1 cellular context compared by ENCODE assay signal in genomic region chr16:17026600-17027242, GRCh38.
TF ChIP-seq lines count a peak whose summit lies in the region.

No MANE protein-coding gene starts in this region.

TF ChIP-seq in GM12878, 131 proteins besides CTCF, POLR2A, EP300 and RAD21 (continued from another document):
- peak; percentile 72; the same call in 1 of the 2 replicates for TF ChIP-seq RELB (IDR thresholded peaks at IDR 0.05; ENCODE audit: low read depth)
- TF ChIP-seq NR2C1 (IDR thresholded peaks at IDR 0.05) = no peak
- TF ChIP-seq ETV6 (conservative IDR thresholded peaks at IDR 0.05 in 1 of 2, IDR thresholded peaks at IDR 0.05 in 1 of 2; ENCODE audit: borderline replicate concordance in 1 of 2, low read depth in 1 of 2) = peak in 1 of 2 experiments; percentile 81; a peak in 1 of 4 replicates
- peak; percentile 86 for TF ChIP-seq POU2F2 (IDR thresholded peaks at IDR 0.05; ENCODE audit: borderline replicate concordance, low read depth, low read length)
- TF ChIP-seq ZBTB11 (CRISPR knock-in tag; IDR thresholded peaks at IDR 0.05) = no peak
- TF ChIP-seq PML (IDR thresholded peaks at IDR 0.05; ENCODE audit: low read length) = peak; percentile 71
